Comparison of ENCODE assay signal across 27 cellular contexts in genomic region chr4:152539556-152540292, GRCh38. TPM values are rescaled to one million over a fixed set of nuclear protein-coding genes. Genes with fewer than 3 reads are reported as not detected.
DNase-seq lines count a peak whose midpoint lies in the region; ATAC-seq, FAIRE-seq and TF ChIP-seq lines count a peak whose summit lies in the region.
"Had no signal": no experiment of that assay in that cellular context is flagged by ENCODE, and none has a peak within 500 bp of the region (broad histone marks: within the 10 kb centered on the region; RNA-seq: fewer than 3 reads in every experiment).

No MANE protein-coding gene starts in this region.

- H3K4me1 ChIP-seq in neuronal stem cell (ENCODE audit: control insufficient read depth in 2 of 2, insufficient read depth in 1 of 2, low read depth in 1 of 2, low read length in 2 of 2), result peaks cover 5 to 7% of the 10 kb centered on the region in 2 donors

- no peak overlapping the region for H3K4me3 ChIP-seq in neuronal stem cell (ENCODE audit: low read length in 2 of 2)
- H3K4me3 ChIP-seq: gastrocnemius medialis, pancreas, sigmoid colon, SJSA1, upper lobe of left lung had no signal

- no peak overlapping the region for H3K4me2 ChIP-seq in neuronal stem cell (ENCODE audit: insufficient read depth, low read length, poor library complexity, severe bottlenecking)
- H3K4me2 ChIP-seq: KMS-11 had no signal

- H3K79me1 ChIP-seq in neuronal stem cell (ENCODE audit: low read depth, low read length), result peaks cover 5% of the 10 kb centered on the region

- no peak overlapping the region for H3K4me3 Mint-ChIP-seq in activated CD4-positive, alpha-beta T cell treated with anti-CD3 and anti-CD28 coated beads, Interleukin-2, amount 10 ng/mL, durations not matched to agents 7 days and 5 days
- H3K4me3 Mint-ChIP-seq in T-helper 17 cell, result no peak overlapping the region
- H3K4me3 Mint-ChIP-seq: memory B cell, WTC11 had no signal

- H3K36me3 ChIP-seq in neuronal stem cell (replicated peaks in 1 of 2; ENCODE audit: control insufficient read depth in 2 of 2, insufficient read depth in 2 of 2, low read length in 2 of 2), result peaks cover 10 to 30% of the 10 kb centered on the region in 2 donors
- H3K36me3 ChIP-seq: pancreas had no signal

- TF ChIP-seq POLR2A in GM18951 (IDR thresholded peaks at IDR 0.05; ENCODE audit: extremely low read depth, insufficient read depth, insufficient read length), result peak; percentile 9

- no peaks in the 10 kb centered on the region for H3K27me3 ChIP-seq in neuronal stem cell (ENCODE audit: control insufficient read depth in 3 of 3, insufficient read depth in 3 of 3, low read depth in 1 of 3, low read length in 3 of 3)
- H3K27me3 ChIP-seq: BLaER1 treated with 17β-estradiol and CSF1 and Interleukin-3, amounts not matched to agents 10 nM and 100 nM; gastrocnemius medialis; pancreas; sigmoid colon; SJSA1; upper lobe of left lung had no signal

- H4K91ac ChIP-seq in neuronal stem cell (ENCODE audit: low read depth, low read length, poor library complexity), result peak overlapping the region; percentile 64

- H3K27ac Mint-ChIP-seq in activated CD4-positive, alpha-beta T cell treated with anti-CD3 and anti-CD28 coated beads, Interleukin-2, amount 10 ng/mL, durations not matched to agents 7 days and 5 days, result peak overlapping the region; percentile 68
- peak overlapping the region; percentile 99 for H3K27ac Mint-ChIP-seq in T-helper 17 cell

- H3K27me3 Mint-ChIP-seq in activated CD4-positive, alpha-beta T cell treated with anti-CD3 and anti-CD28 coated beads, Interleukin-2, amount 10 ng/mL, durations not matched to agents 7 days and 5 days, result no peaks in the 10 kb centered on the region
- no peaks in the 10 kb centered on the region for H3K27me3 Mint-ChIP-seq in T-helper 17 cell
- H3K27me3 Mint-ChIP-seq: memory B cell, naive B cell had no signal

- H2AFZ ChIP-seq in neuronal stem cell (ENCODE audit: low read length), result no peak overlapping the region

- CTCF ChIA-PET in activated CD4-positive, alpha-beta T cell treated with anti-CD3 and anti-CD28 coated beads, Interleukin-2, amount 10 ng/mL, durations not matched to agents 7 days and 5 days (lab: Charles Lee), result interaction anchor here (1.4 to 1.6 kb wide), 4 partner anchors 12 to 39 kb away, joined by 3 to 6 read pairs (median 4); no protein-coding TSS in a partner anchor

- no peak for DNase-seq in activated CD4-positive, alpha-beta T cell treated with anti-CD3 and anti-CD28 coated beads, Interleukin-2, amount 10 ng/mL, durations not matched to agents 7 days and 5 days
- DNase-seq in activated CD4-positive, alpha-beta T cell treated with anti-CD3 and anti-CD28 coated beads, Interleukin-2, amount 50 U/mL, for 4 hours, result no peak
- DNase-seq in T-helper 17 cell, result no peak
- no peak for DNase-seq in neuronal stem cell (ENCODE audit: low spot score)
- no peak for DNase-seq in urothelium cell line (ENCODE audit: low spot score)
- DNase-seq in NCI-H128 (lab: John Stamatoyannopoulos, UW; ENCODE audit: unreplicated experiment), result no peak
- no peak for DNase-seq in NCI-H2196 (lab: John Stamatoyannopoulos, UW; ENCODE audit: unreplicated experiment)
- DNase-seq: activated effector memory CD4-positive, alpha-beta T cell treated with anti-CD3 and anti-CD28 coated beads, Interleukin-2, amount 50 U/mL, for 16 hours; anterior cingulate cortex; central memory CD4-positive, alpha-beta T cell; DMS79 treated with DMSO at 0.1 percent for 48 hours; gastrocnemius medialis; naive B cell; NCI-H1092; NCI-H524 treated with DMSO at 0.1 percent for 48 hours; sigmoid colon; stimulated activated naive CD4-positive, alpha-beta T cell treated with Interleukin-2 at 50 U/mL for 16 hours had no signal

- H3K9me3 ChIP-seq in T-helper 17 cell (ENCODE audit: control insufficient read depth, low read length, poor library complexity, severe bottlenecking) (no peaks in the 10 kb centered on the region), neuronal stem cell (replicated peaks in 1 of 2; ENCODE audit: control insufficient read depth in 2 of 2, insufficient read depth in 1 of 2, low read depth in 1 of 2, low read length in 2 of 2) (peaks cover 2 to 12% of the 10 kb centered on the region in 2 donors)
- H3K9me3 ChIP-seq: gastrocnemius medialis, pancreas, sigmoid colon, SJSA1, upper lobe of left lung had no signal

- peak overlapping the region; percentile 12 for H3K23ac ChIP-seq in neuronal stem cell (ENCODE audit: low read depth, low read length, poor library complexity)

- peak overlapping the region; percentile 27 for H2AK5ac ChIP-seq in neuronal stem cell (ENCODE audit: low read depth, low read length)

- FAIRE-seq in urothelium cell line (lab: Jason Lieb, UNC), result no peak
- FAIRE-seq: A204.1, pancreas had no signal

- no CpG with 5 or more reads among the region's 16 CpGs for WGBS in neuronal stem cell (ENCODE audit: extremely low coverage in 2 of 2, insufficient read length in 2 of 2, insufficient replicate concordance in 1 of 2), 2 donors

- H3K9me3 Mint-ChIP-seq in activated CD4-positive, alpha-beta T cell treated with anti-CD3 and anti-CD28 coated beads, Interleukin-2, amount 10 ng/mL, durations not matched to agents 7 days and 5 days, result no peaks in the 10 kb centered on the region
- H3K9me3 Mint-ChIP-seq: memory B cell, naive B cell had no signal

- no peak overlapping the region for H4K8ac ChIP-seq in neuronal stem cell (ENCODE audit: low read depth, low read length)

- no peak overlapping the region for H3K4ac ChIP-seq in neuronal stem cell (ENCODE audit: low read length)

- peak overlapping the region; percentile 32 for H2BK5ac ChIP-seq in neuronal stem cell (ENCODE audit: low read length)

- peaks cover 35% of the 10 kb centered on the region for H3K36me3 Mint-ChIP-seq in activated CD4-positive, alpha-beta T cell treated with anti-CD3 and anti-CD28 coated beads, Interleukin-2, amount 10 ng/mL, durations not matched to agents 7 days and 5 days (ENCODE audit: low read depth)
- peaks cover 2% of the 10 kb centered on the region for H3K36me3 Mint-ChIP-seq in T-helper 17 cell (ENCODE audit: low read depth)
- H3K36me3 Mint-ChIP-seq: naive B cell had no signal

- H3K27ac ChIP-seq in neuronal stem cell (replicated peaks; ENCODE audit: low read length), result no peak overlapping the region
- H3K27ac ChIP-seq: BLaER1 treated with 17β-estradiol and CSF1 and Interleukin-3, amounts not matched to agents 10 nM and 100 nM; gastrocnemius medialis; KMS-11; pancreas; sigmoid colon; SJSA1; upper lobe of left lung had no signal

- ATAC-seq in T-helper 17 cell, result no peak
- ATAC-seq: esophagus mucosa, gastrocnemius medialis, pancreas had no signal

- no peak overlapping the region for H3K18ac ChIP-seq in neuronal stem cell (ENCODE audit: low read length)

- POLR2A ChIA-PET in activated CD4-positive, alpha-beta T cell treated with anti-CD3 and anti-CD28 coated beads, Interleukin-2, amount 10 ng/mL, durations not matched to agents 7 days and 5 days (lab: Charles Lee), result interaction anchor here (0.6 kb wide), 1 partner anchor 14 kb away, joined by 3 read pairs; no protein-coding TSS in a partner anchor

- H2BK120ac ChIP-seq in neuronal stem cell (ENCODE audit: low read depth, low read length), result no peak overlapping the region

- peaks cover 22% of the 10 kb centered on the region for H3K4me1 Mint-ChIP-seq in activated CD4-positive, alpha-beta T cell treated with anti-CD3 and anti-CD28 coated beads, Interleukin-2, amount 10 ng/mL, durations not matched to agents 7 days and 5 days
- H3K4me1 Mint-ChIP-seq in T-helper 17 cell, result peaks cover 38% of the 10 kb centered on the region

- H2BK15ac ChIP-seq in neuronal stem cell (ENCODE audit: low read length), result no peak overlapping the region

- peak overlapping the region; percentile 70 for H3K9ac ChIP-seq in neuronal stem cell (ENCODE audit: low read depth, low read length, poor library complexity)
- H3K9ac ChIP-seq: BLaER1 treated with 17β-estradiol and CSF1 and Interleukin-3, amounts not matched to agents 10 nM and 100 nM; KMS-11 had no signal

- H3K14ac ChIP-seq in neuronal stem cell (ENCODE audit: low read length), result peak overlapping the region; percentile 47

- H2BK12ac ChIP-seq in neuronal stem cell (ENCODE audit: low read length), result no peak overlapping the region

- in situ Hi-C loops in GM18951 (cut with MboI; ENCODE audit: low sequenced_read_pairs, unreplicated experiment), result no loop called here

RNA-seq across cellular contexts. Expression of gene FBXW7, which starts 3.8 kb away (rescaled TPM):
- total RNA-seq in activated CD4-positive, alpha-beta T cell treated with anti-CD3 and anti-CD28 coated beads, Interleukin-2, amount 10 ng/mL, durations not matched to agents 7 days and 5 days, result 10 to 100 TPM; 49.4 to 52.2 TPM
- 100 to 1,000 TPM; 102 to 125 TPM for total RNA-seq in T-helper 17 cell
- 12.2 TPM for polyA plus RNA-seq in neuronal stem cell (2013, experiment 1 of 2)
- polyA plus RNA-seq in neuronal stem cell (2013, experiment 2 of 2), result 12.2 TPM
